1 cellular context compared by ENCODE assay signal in genomic region chr9:120846906-120847305, GRCh38.
TF ChIP-seq lines count a peak whose summit lies in the region.

No MANE protein-coding gene starts in this region.

TF ChIP-seq in K562, 482 proteins besides CTCF, POLR2A, EP300 and RAD21:
- TF ChIP-seq RBBP5 (IDR thresholded peaks at IDR 0.05; ENCODE audit: borderline replicate concordance, insufficient read depth, low read length, poor library complexity, severe bottlenecking) (peak; percentile 8), ZFP36 (IDR thresholded peaks at IDR 0.05; ENCODE audit: low read depth, low read length, partially characterized antibody) (no peak), FOXM1 (IDR thresholded peaks at IDR 0.05; ENCODE audit: low read depth) (no peak), FOXM1 (CRISPR knock-in tag; IDR thresholded peaks at IDR 0.05; ENCODE audit: low read depth) (no peak), UBTF (IDR thresholded peaks at IDR 0.05; ENCODE audit: borderline replicate concordance in 1 of 2, low read depth in 2 of 2, low read length in 2 of 2) (no peak), RBM15 (IDR thresholded peaks at IDR 0.05; ENCODE audit: insufficient read depth, low read length) (no peak), ATF2 (CRISPR knock-in tag; IDR thresholded peaks at IDR 0.05) (no peak), RFX5 (IDR thresholded peaks at IDR 0.05; ENCODE audit: low read depth, low read length) (0 out of 2 replicates have a peak, but pooled peaks have one; percentile 22), ARNT (IDR thresholded peaks at IDR 0.05) (no peak), USF1 (CRISPR knock-in tag; IDR thresholded peaks at IDR 0.05) (no peak), GATA2 (CRISPR knock-in tag; IDR thresholded peaks at IDR 0.05) (no peak), POLR2AphosphoS2 (IDR thresholded peaks at IDR 0.05; ENCODE audit: low read length) (0 out of 2 replicates have a peak, but pooled peaks have one; percentile 67), ATF6 (CRISPR knock-in tag; IDR thresholded peaks at IDR 0.05) (no peak), MEIS2 (IDR thresholded peaks at IDR 0.05; ENCODE audit: partially characterized antibody) (no peak), CREB3 (tag; conservative IDR thresholded peaks at IDR 0.05; ENCODE audit: low read depth) (no peak), LCOR (CRISPR knock-in tag; IDR thresholded peaks at IDR 0.05) (no peak), SETDB1 (IDR thresholded peaks at IDR 0.05; ENCODE audit: low read length) (no peak), STAT6 (CRISPR knock-in tag; IDR thresholded peaks at IDR 0.05) (no peak), TFAM (CRISPR knock-in tag; conservative IDR thresholded peaks at IDR 0.05) (no peak), CBFB (CRISPR knock-in tag; IDR thresholded peaks at IDR 0.05) (no peak), ZNF174 (CRISPR knock-in tag; IDR thresholded peaks at IDR 0.05) (no peak), DNMT1 (IDR thresholded peaks at IDR 0.05) (no peak), RFX7 (CRISPR knock-in tag; IDR thresholded peaks at IDR 0.05) (no peak), PHF20 (IDR thresholded peaks at IDR 0.05; ENCODE audit: partially characterized antibody) (no peak), CHD1 (IDR thresholded peaks at IDR 0.05; ENCODE audit: low read length) (peak; percentile 44), ZHX1 (conservative IDR thresholded peaks at IDR 0.05; ENCODE audit: low read length) (no peak), BHLHE40 (IDR thresholded peaks at IDR 0.05; ENCODE audit: low read length) (0 out of 2 replicates have a peak, but pooled peaks have one; percentile 12), KAT8 (IDR thresholded peaks at IDR 0.05; ENCODE audit: low read depth) (no peak), SMARCA4 (IDR thresholded peaks at IDR 0.05) (no peak)
